Comparison of ENCODE assay signal across 13 cellular contexts in the genomic region with DNA sequence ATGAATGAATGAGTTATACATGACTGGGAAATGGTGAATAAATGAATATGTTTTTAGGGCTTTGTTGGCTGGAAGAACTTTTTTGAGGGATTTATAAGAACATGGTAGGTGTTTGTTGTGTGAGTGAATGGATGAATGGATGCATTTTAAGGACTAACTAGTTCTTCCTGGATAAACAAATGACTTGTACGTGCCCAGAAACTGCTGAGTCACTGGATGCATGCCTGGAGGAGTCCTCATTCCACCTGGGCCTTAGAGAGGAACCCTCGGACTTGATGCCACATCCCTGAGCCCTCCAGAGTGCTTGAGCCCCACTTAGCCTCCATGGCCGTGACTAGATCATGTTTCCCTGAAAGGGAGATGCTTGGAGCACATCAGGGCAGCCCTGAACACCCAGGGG.
DNase-seq lines count a peak whose midpoint lies in the region; ATAC-seq, FAIRE-seq and TF ChIP-seq lines count a peak whose summit lies in the region.
"Had no signal": no experiment of that assay in that cellular context is flagged by ENCODE, and none has a peak within 500 bp of the region (broad histone marks: within the 10 kb centered on the region; RNA-seq: fewer than 3 reads in every experiment).

No MANE protein-coding gene starts in this region.

- TF ChIP-seq POLR2A in gastrocnemius medialis (IDR thresholded peaks at IDR 0.05) (no peak), body of pancreas (IDR thresholded peaks at IDR 0.05) (no peak)

- no peak for TF ChIP-seq CTCF in gastrocnemius medialis (IDR thresholded peaks at IDR 0.05 in 4 of 5, conservative IDR thresholded peaks at IDR 0.05 in 1 of 5)
- TF ChIP-seq CTCF in body of pancreas (IDR thresholded peaks at IDR 0.05) = no peak

- no peaks in the 10 kb centered on the region for H3K27me3 Mint-ChIP-seq in activated T-cell treated with anti-CD3 and anti-CD28 coated beads, Interleukin-2, amount 50 U/mL, for 24 hours
- H3K27me3 Mint-ChIP-seq in stimulated activated naive B cell treated with anti-CD40 and anti-IgM and Interleukin-4, amounts not matched to agents 10 μg/mL and 1 μg/mL and 100 μg/mL, for 72 hours = no peaks in the 10 kb centered on the region
- H3K27me3 Mint-ChIP-seq: activated CD4-positive, alpha-beta memory T cell treated with anti-CD3 and anti-CD28 coated beads, Interleukin-2, amount 10 ng/mL, durations not matched to agents 7 days and 5 days had no signal

- ATAC-seq in stimulated activated naive B cell treated with anti-CD40 and anti-IgM and Interleukin-4, amounts not matched to agents 10 μg/mL and 1 μg/mL and 100 μg/mL, for 72 hours (replicated peaks) = no peak
- ATAC-seq in gastrocnemius medialis (no peak), body of pancreas (no peak)

- H3K4me1 ChIP-seq in gastrocnemius medialis (no peaks in the 10 kb centered on the region), body of pancreas (no peaks in the 10 kb centered on the region)

- peak overlapping the region; percentile 17 for H3K27ac Mint-ChIP-seq in activated T-cell treated with anti-CD3 and anti-CD28 coated beads, Interleukin-2, amount 50 U/mL, for 24 hours
- H3K27ac Mint-ChIP-seq in stimulated activated naive B cell treated with anti-CD40 and anti-IgM and Interleukin-4, amounts not matched to agents 10 μg/mL and 1 μg/mL and 100 μg/mL, for 72 hours = peak overlapping the region; percentile 72
- H3K27ac Mint-ChIP-seq: activated CD4-positive, alpha-beta memory T cell treated with anti-CD3 and anti-CD28 coated beads, Interleukin-2, amount 10 ng/mL, durations not matched to agents 7 days and 5 days had no signal

- H3K4me3 ChIP-seq in gastrocnemius medialis = no peak overlapping the region
- H3K4me3 ChIP-seq in body of pancreas = no peak overlapping the region
- H3K4me3 ChIP-seq: skin epidermis had no signal

- no peak for FAIRE-seq in RCC 7860 (lab: Jason Lieb, UNC)
- FAIRE-seq: HTR-8/SVneo had no signal

- DNase-seq in activated T-cell treated with anti-CD3 and anti-CD28 coated beads, Interleukin-2, amount 50 U/mL, for 24 hours = no peak
- no peak for DNase-seq in activated T-cell treated with anti-CD3 and anti-CD28 coated beads for 4 hours
- peak; percentile 13 for DNase-seq in RCC 7860 (ENCODE audit: low spot score)
- DNase-seq in fibroblast of gingiva (ENCODE audit: low read depth) = peak; percentile 39
- no peak for DNase-seq in stimulated activated naive B cell treated with anti-CD40 and anti-IgM and Interleukin-4, amounts not matched to agents 10 μg/mL and 1 μg/mL and 100 μg/mL, for 72 hours
- DNase-seq in gastrocnemius medialis = no peak
- DNase-seq in SK-N-DZ (ENCODE audit: low spot score) = no peak
- DNase-seq in body of pancreas = no peak
- DNase-seq: activated CD4-positive, alpha-beta memory T cell treated with anti-CD3 and anti-CD28 coated beads, Interleukin-2, amount 10 ng/mL, durations not matched to agents 7 days and 5 days; head of caudate nucleus; NCI-H2171 had no signal

- no peaks in the 10 kb centered on the region for H3K27me3 ChIP-seq in gastrocnemius medialis
- no peaks in the 10 kb centered on the region for H3K27me3 ChIP-seq in body of pancreas

- no peaks in the 10 kb centered on the region for H3K9me3 Mint-ChIP-seq in activated T-cell treated with anti-CD3 and anti-CD28 coated beads, Interleukin-2, amount 50 U/mL, for 24 hours
- H3K9me3 Mint-ChIP-seq in stimulated activated naive B cell treated with anti-CD40 and anti-IgM and Interleukin-4, amounts not matched to agents 10 μg/mL and 1 μg/mL and 100 μg/mL, for 72 hours = no peaks in the 10 kb centered on the region
- H3K9me3 Mint-ChIP-seq: activated CD4-positive, alpha-beta memory T cell treated with anti-CD3 and anti-CD28 coated beads, Interleukin-2, amount 10 ng/mL, durations not matched to agents 7 days and 5 days had no signal

- no peak overlapping the region for H3K27ac ChIP-seq in gastrocnemius medialis
- H3K27ac ChIP-seq in body of pancreas = no peak overlapping the region
- H3K27ac ChIP-seq: skin epidermis had no signal

- intact Hi-C loops in gastrocnemius medialis (cut with DNase I; ENCODE audit: low total_unique reads) (no loop called here), body of pancreas (cut with DNase I) (no loop called here)

- no peak overlapping the region for H3K4me3 Mint-ChIP-seq in activated T-cell treated with anti-CD3 and anti-CD28 coated beads, Interleukin-2, amount 50 U/mL, for 24 hours
- H3K4me3 Mint-ChIP-seq in stimulated activated naive B cell treated with anti-CD40 and anti-IgM and Interleukin-4, amounts not matched to agents 10 μg/mL and 1 μg/mL and 100 μg/mL, for 72 hours = no peak overlapping the region
- H3K4me3 Mint-ChIP-seq: activated CD4-positive, alpha-beta memory T cell treated with anti-CD3 and anti-CD28 coated beads, Interleukin-2, amount 10 ng/mL, durations not matched to agents 7 days and 5 days had no signal

- H3K36me3 Mint-ChIP-seq in activated T-cell treated with anti-CD3 and anti-CD28 coated beads, Interleukin-2, amount 50 U/mL, for 24 hours (ENCODE audit: low read depth) = peaks cover 5% of the 10 kb centered on the region
- H3K36me3 Mint-ChIP-seq in stimulated activated naive B cell treated with anti-CD40 and anti-IgM and Interleukin-4, amounts not matched to agents 10 μg/mL and 1 μg/mL and 100 μg/mL, for 72 hours = peaks cover 31 to 45% of the 10 kb centered on the region in 2 donors

- WGBS in body of pancreas, 2 donors = 61 to 62% methylated on average over 2 to 3 of the region's 3 CpGs

- H3K36me3 ChIP-seq in gastrocnemius medialis (no peaks in the 10 kb centered on the region), body of pancreas (replicated peaks in 1 of 2; ENCODE audit: insufficient read depth in 1 of 2, low read depth in 2 of 2) (no peaks in the 10 kb centered on the region)

- H3K4me1 Mint-ChIP-seq in activated T-cell treated with anti-CD3 and anti-CD28 coated beads, Interleukin-2, amount 50 U/mL, for 24 hours (ENCODE audit: low read depth) = no peaks in the 10 kb centered on the region
- H3K4me1 Mint-ChIP-seq in stimulated activated naive B cell treated with anti-CD40 and anti-IgM and Interleukin-4, amounts not matched to agents 10 μg/mL and 1 μg/mL and 100 μg/mL, for 72 hours = peaks cover 18 to 57% of the 10 kb centered on the region in 2 donors
- H3K4me1 Mint-ChIP-seq: activated CD4-positive, alpha-beta memory T cell treated with anti-CD3 and anti-CD28 coated beads, Interleukin-2, amount 10 ng/mL, durations not matched to agents 7 days and 5 days had no signal

- H3K9me3 ChIP-seq in gastrocnemius medialis (no peaks in the 10 kb centered on the region), body of pancreas (no peaks in the 10 kb centered on the region)

- in situ Hi-C loops in gastrocnemius medialis (cut with MboI; ENCODE audit: low sequenced_read_pairs in 4 of 4) = no loop called here

Comparison
In these comparisons a context has a peak if more than half of its experiments do, and no peak if none do; other contexts are left out.
1. DNase-seq: peak in RCC 7860 (single experiment) and fibroblast of gingiva (single experiment); none in activated T-cell treated with anti-CD3 and anti-CD28 coated beads, Interleukin-2, amount 50 U/mL, for 24 hours (single experiment), activated T-cell treated with anti-CD3 and anti-CD28 coated beads for 4 hours (single experiment), stimulated activated naive B cell treated with anti-CD40 and anti-IgM and Interleukin-4, amounts not matched to agents 10 μg/mL and 1 μg/mL and 100 μg/mL, for 72 hours (single experiment), gastrocnemius medialis (0 of 2), SK-N-DZ (single experiment) and body of pancreas (0 of 4).